Comparison of ENCODE assay signal across 27 cellular contexts in the genomic region with DNA sequence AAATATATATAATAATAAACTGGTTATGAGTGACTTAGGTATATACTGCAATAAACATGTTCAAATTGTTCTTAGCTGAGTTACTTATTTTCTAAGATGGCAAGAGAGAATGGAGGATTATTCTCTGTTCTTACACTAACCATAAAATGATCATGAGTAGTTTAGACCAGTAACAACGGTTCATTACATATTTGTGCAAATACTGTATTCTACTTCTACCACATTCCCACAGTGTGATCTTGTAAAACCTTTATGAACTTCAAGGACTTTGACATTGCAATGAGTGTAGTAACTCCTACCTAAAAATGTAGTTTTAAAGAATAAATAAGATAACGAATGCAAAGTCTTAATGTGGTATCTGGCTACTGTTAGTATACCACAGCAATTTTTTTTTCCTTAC.
DNase-seq lines count a peak whose midpoint lies in the region; ATAC-seq and TF ChIP-seq lines count a peak whose summit lies in the region.
"Had no signal": no experiment of that assay in that cellular context is flagged by ENCODE, and none has a peak within 500 bp of the region (broad histone marks: within the 10 kb centered on the region; RNA-seq: fewer than 3 reads in every experiment).

No MANE protein-coding gene starts in this region.

- ATAC-seq in left colon: peak; percentile 94
- peak; percentile 76 for ATAC-seq in mucosa of descending colon
- no peak for ATAC-seq in HG03469 (IDR thresholded peaks at IDR 0.05; ENCODE audit: unreplicated experiment)
- no peak for ATAC-seq in HG03432 (IDR thresholded peaks at IDR 0.05; ENCODE audit: unreplicated experiment)
- ATAC-seq: A549; CD8-positive, alpha-beta T cell had no signal

- peaks cover 6% of the 10 kb centered on the region for H3K9me3 ChIP-seq in mucosa of descending colon
- H3K9me3 ChIP-seq: A549, BE2C, Caco-2 had no signal

- intact Hi-C loops in left colon (cut with DNase I, micrococcal nuclease): no loop called here
- intact Hi-C loops in mucosa of descending colon (cut with DNase I, micrococcal nuclease): no loop called here

- no peak for TF ChIP-seq CTCF in mucosa of descending colon (IDR thresholded peaks at IDR 0.05)

- H3K4me1 ChIP-seq in mucosa of descending colon (ENCODE audit: low read depth): peaks cover 5% of the 10 kb centered on the region
- H3K4me1 ChIP-seq: A549, BE2C, BLaER1, Caco-2 had no signal

- no peaks in the 10 kb centered on the region for H3K36me3 ChIP-seq in mucosa of descending colon (ENCODE audit: low read depth)
- H3K36me3 ChIP-seq: BE2C; BLaER1; BLaER1 treated with 17β-estradiol and CSF1 and Interleukin-3, amounts not matched to agents 10 nM and 100 nM had no signal

- no peak overlapping the region for H3K4me3 ChIP-seq in mucosa of descending colon
- H3K4me3 ChIP-seq: A549; BLaER1; BLaER1 treated with 17β-estradiol and CSF1 and Interleukin-3, amounts not matched to agents 10 nM and 100 nM had no signal

- DNase-seq in left colon (no peak), mucosa of descending colon (no peak)
- DNase-seq: 8988T; ACHN; AML-193; BE2C; C1 segment of cervical spinal cord; Caco-2; Calu3; CD4-positive, alpha-beta memory T cell; CD4-positive, alpha-beta T cell; CD4-positive, CD25-positive, alpha-beta regulatory T cell; CD8-positive, alpha-beta memory T cell; CD8-positive, alpha-beta T cell; COR-L47; DMS 273 treated with DMSO at 0.1 percent for 48 hours; DMS153; DMS53; DMS79; DMS79 treated with DMSO at 0.1 percent for 48 hours; DND-41; EL had no signal

Comparison
In these comparisons a context has a peak if more than half of its experiments do, and no peak if none do; other contexts are left out.
1. ATAC-seq: peak in left colon (single experiment) and mucosa of descending colon (single experiment); none in HG03469 (single experiment) and HG03432 (single experiment).